1 cellular context compared by ENCODE assay signal in genomic region chr19:5957132-5957531, GRCh38.
TF ChIP-seq lines count a peak whose summit lies in the region.

No MANE protein-coding gene starts in this region.

TF ChIP-seq in HEK293, 187 proteins besides CTCF, POLR2A, EP300 and RAD21 (continued from another document):
- TF ChIP-seq ZFHX2 (tag by site-specific recombination; conservative IDR thresholded peaks at IDR 0.05) (no peak), ZNF791 (tag by site-specific recombination; IDR thresholded peaks at IDR 0.05) (no peak), ZNF121 (tag by site-specific recombination; IDR thresholded peaks at IDR 0.05) (no peak), ZNF350 (tag by site-specific recombination; IDR thresholded peaks at IDR 0.05) (no peak), PRDM4 (tag by site-specific recombination; IDR thresholded peaks at IDR 0.05) (no peak)
